Comparison of ENCODE assay signal across 29 cellular contexts in genomic region chr14:102472815-102473158, GRCh38. TPM values are rescaled to one million over a fixed set of nuclear protein-coding genes. Genes with fewer than 3 reads are reported as not detected.
DNase-seq lines count a peak whose midpoint lies in the region; ATAC-seq lines count a peak whose summit lies in the region.
"Had no signal": no experiment of that assay in that cellular context is flagged by ENCODE, and none has a peak within 500 bp of the region (broad histone marks: within the 10 kb centered on the region; RNA-seq: fewer than 3 reads in every experiment).

No MANE protein-coding gene starts in this region.

- H3K4me1 ChIP-seq in HUES6 (ENCODE audit: control insufficient read depth, insufficient read depth, low read length) (no peaks in the 10 kb centered on the region), skeletal muscle tissue (ENCODE audit: control insufficient read depth in 3 of 3, insufficient read depth in 3 of 3, low read length in 3 of 3) (peaks cover 24 to 29% (median 26%) of the 10 kb centered on the region in 3 donors)
- H3K4me1 ChIP-seq: tibial nerve had no signal

- ATAC-seq in HG03280 (IDR thresholded peaks at IDR 0.05; ENCODE audit: unreplicated experiment) (no peak), GM21447 (IDR thresholded peaks at IDR 0.05; ENCODE audit: unreplicated experiment) (no peak), GM21723 (IDR thresholded peaks at IDR 0.05; ENCODE audit: unreplicated experiment) (no peak), GM21825 (IDR thresholded peaks at IDR 0.05; ENCODE audit: unreplicated experiment) (no peak)
- ATAC-seq: activated CD8-positive, alpha-beta T cell treated with anti-CD3 and anti-CD28 coated beads, Interleukin-2, amount 10 ng/mL, durations not matched to agents 7 days and 5 days; activated T-helper 17 cell treated with anti-CD3 and anti-CD28 coated beads, Interleukin-2, amount 50 U/mL, for 72 hours; CD8-positive, alpha-beta T cell; effector memory CD8-positive, alpha-beta T cell; lower lobe of right lung; natural killer cell treated with Interleukin-12 subunit alpha and Interleukin-12 subunit beta and Interleukin-15 and Interleukin-18, amount 100 ng/mL, for 72 hours had no signal

- H3K27ac ChIP-seq in HUES6 (ENCODE audit: low read depth, low read length): peak overlapping the region; percentile 26; the same call in 1 of the 2 replicates
- peak overlapping the region; percentile 80 for H3K27ac ChIP-seq in caudate nucleus (ENCODE audit: low read depth, low read length)
- peak overlapping the region; percentile 42 for H3K27ac ChIP-seq in skeletal muscle tissue (ENCODE audit: low read depth, low read length)
- H3K27ac ChIP-seq: lower lobe of right lung, tibial nerve, WERI-Rb-1 had no signal

- peaks cover 6% of the 10 kb centered on the region; the same call in 1 of the 2 replicates for H3K36me3 ChIP-seq in HUES6 (ENCODE audit: control insufficient read depth, insufficient read depth, low read length)
- H3K36me3 ChIP-seq in skeletal muscle tissue (ENCODE audit: control insufficient read depth in 3 of 3, insufficient read depth in 3 of 3, low read length in 3 of 3): peaks cover 0 to 4% (median 0%) of the 10 kb centered on the region in 3 donors
- H3K36me3 ChIP-seq: WERI-Rb-1 had no signal

- H3K9ac ChIP-seq in HUES6 (ENCODE audit: low read length) (no peak overlapping the region), skeletal muscle tissue (ENCODE audit: low read depth in 1 of 3, low read length in 3 of 3) (peak overlapping the region in 2 of 3 donors; percentile 54 to 65)

- H3K4me3 ChIP-seq in HUES6 (ENCODE audit: low read depth, low read length) (no peak overlapping the region), skeletal muscle tissue (ENCODE audit: low read length in 3 of 3) (no peak overlapping the region)
- H3K4me3 ChIP-seq: lower lobe of right lung, mucosa of descending colon, tibial nerve had no signal

- peak in 5 of 61 donors; percentile 12 to 67 (median 16) for DNase-seq in caudate nucleus (lab: John Stamatoyannopoulos, UW)
- DNase-seq in medulla oblongata (ENCODE audit: extremely low spot score): peak; percentile 64
- DNase-seq: activated CD4-positive, alpha-beta T cell treated with anti-CD3 and anti-CD28 coated beads for 4 hours; activated CD8-positive, alpha-beta T cell treated with anti-CD3 and anti-CD28 coated beads, Interleukin-2, amount 10 ng/mL, durations not matched to agents 7 days and 5 days; activated naive CD4-positive, alpha-beta T cell treated with anti-CD3 and anti-CD28 coated beads, Interleukin-2, amount 10 ng/mL, durations not matched to agents 7 days and 5 days; CD8-positive, alpha-beta T cell; cortex of kidney; effector memory CD8-positive, alpha-beta T cell; erythroblast; H7; kidney; lower lobe of right lung; NCI-H1417 treated with DMSO at 0.1 percent for 48 hours; NCI-H2081; NCI-H526; SIG-M5; stimulated activated CD8-positive, alpha-beta memory T cell treated with anti-CD3 and anti-CD28 coated beads, Interleukin-4, amount 100 ng/mL, for 48 hours; T-helper 9 cell; WERI-Rb-1 had no signal

- H3K9me3 ChIP-seq in HUES6 (ENCODE audit: control insufficient read depth, insufficient read depth, low read depth, low read length) (no peaks in the 10 kb centered on the region), skeletal muscle tissue (ENCODE audit: control insufficient read depth in 3 of 3, low read length in 3 of 3) (no peaks in the 10 kb centered on the region)
- H3K9me3 ChIP-seq: lower lobe of right lung, mucosa of descending colon, tibial nerve had no signal

- H3K27me3 ChIP-seq in HUES6 (ENCODE audit: control insufficient read depth, insufficient read depth, low read length) (no peaks in the 10 kb centered on the region), skeletal muscle tissue (ENCODE audit: control insufficient read depth in 3 of 3, insufficient read depth in 3 of 3, low read length in 3 of 3) (no peaks in the 10 kb centered on the region)
- H3K27me3 ChIP-seq: tibial nerve had no signal

RNA-seq across cellular contexts. Expression of gene ANKRD9, which starts 36.8 kb away (rescaled TPM):
- total RNA-seq in skeletal muscle tissue: 9.4 TPM

Comparison
In these comparisons a context has a peak if more than half of its experiments do, and no peak if none do; other contexts are left out.
1. H3K27ac ChIP-seq: peak in every context shown above with its lines; median percentile 80 in caudate nucleus; 42 in skeletal muscle tissue; 26 in HUES6.